ENCODE assay signal across 9 cellular contexts in genomic region chr2:108593547-108594098, GRCh38. TPM values are rescaled to one million over a fixed set of nuclear protein-coding genes. Genes with fewer than 3 reads are reported as not detected.
DNase-seq lines count a peak whose midpoint lies in the region; ATAC-seq and TF ChIP-seq lines count a peak whose summit lies in the region.
"Had no signal": no experiment of that assay in that cellular context is flagged by ENCODE, and none has a peak within 500 bp of the region (broad histone marks: within the 10 kb centered on the region; RNA-seq: fewer than 3 reads in every experiment).

No MANE protein-coding gene starts in this region.

- H3K27ac ChIP-seq in DND-41 (ENCODE audit: low read length) (no peak overlapping the region), breast epithelium (peak overlapping the region; percentile 74 to 88)

- intact Hi-C loops in breast epithelium (cut with DNase I; ENCODE audit: low total_unique reads): no loop called here

- H3K27me3 ChIP-seq in DND-41 (ENCODE audit: insufficient read depth, low read length, poor library complexity) (no peaks in the 10 kb centered on the region), breast epithelium (no peaks in the 10 kb centered on the region)

- H3K9ac ChIP-seq in DND-41 (ENCODE audit: low read depth, low read length): no peak overlapping the region

- 0 out of 3 replicates have a peak, but pooled peaks have one; percentile 42 for ATAC-seq in DND-41 (ENCODE audit: insufficient read depth, low read depth)
- peak; percentile 10 for ATAC-seq in HG03460 (IDR thresholded peaks at IDR 0.05; ENCODE audit: unreplicated experiment)

- H3K9me3 ChIP-seq in DND-41 (ENCODE audit: insufficient read depth, low read length, severe bottlenecking) (no peaks in the 10 kb centered on the region), breast epithelium (no peaks in the 10 kb centered on the region)

- peaks cover 6% of the 10 kb centered on the region; the same call in 1 of the 2 replicates for H3K79me2 ChIP-seq in DND-41 (ENCODE audit: insufficient read depth, low read length)

- H3K4me3 ChIP-seq in DND-41 (ENCODE audit: low read depth in 1 of 2, low read length in 2 of 2) (no peak overlapping the region), breast epithelium (no peak overlapping the region)

- no peaks in the 10 kb centered on the region for H3K36me3 ChIP-seq in DND-41 (ENCODE audit: insufficient read depth, low read length)
- no peaks in the 10 kb centered on the region for H3K36me3 ChIP-seq in breast epithelium

- no peak overlapping the region for H2AFZ ChIP-seq in DND-41 (ENCODE audit: low read depth, low read length)

- no peaks in the 10 kb centered on the region for H3K4me1 ChIP-seq in DND-41 (ENCODE audit: insufficient read depth, low read length)
- H3K4me1 ChIP-seq in breast epithelium: no peaks in the 10 kb centered on the region

- no peak for TF ChIP-seq POLR2A in breast epithelium (IDR thresholded peaks at IDR 0.05)

- no peak overlapping the region for H3K4me2 ChIP-seq in DND-41 (ENCODE audit: insufficient read depth, low read length)

- TF ChIP-seq CTCF in DND-41 (IDR thresholded peaks at IDR 0.05; ENCODE audit: borderline replicate concordance, extremely low read depth, low read length, poor library complexity, severe bottlenecking): peak; percentile 14
- peak in 2 of 3 donors; percentile 7 to 28 for TF ChIP-seq CTCF in breast epithelium (IDR thresholded peaks at IDR 0.05)

- peaks cover 28% of the 10 kb centered on the region for H4K20me1 ChIP-seq in DND-41 (ENCODE audit: insufficient read depth, low read length)

- DNase-seq in DND-41: no peak
- DNase-seq in breast epithelium (ENCODE audit: low spot score in 2 of 2): no peak
- peak; percentile 84 for DNase-seq in myocyte (ENCODE audit: low read depth)
- DNase-seq in activated CD8-positive, alpha-beta memory T cell treated with anti-CD3 and anti-CD28 coated beads for 24 hours: no peak
- DNase-seq in NCI-H2081 treated with DMSO at 0.1 percent for 48 hours (lab: John Stamatoyannopoulos, UW): no peak
- DNase-seq in ecto neural progenitor cell (ENCODE audit: low spot score): no peak
- DNase-seq in NAMALWA (ENCODE audit: low spot score): no peak
- DNase-seq: naive thymus-derived CD8-positive, alpha-beta T cell had no signal

RNA-seq across cellular contexts. Expression of gene LIMS1, which starts 59.4 kb away (rescaled TPM):
- total RNA-seq in breast epithelium: 100 to 1,000 TPM in 1 of 3 donors, 10 to 100 TPM in 2; 66.5 to 123 (median 93.1) TPM
- total RNA-seq in myocyte: 185 and 201 TPM in 2 replicates
- polyA plus RNA-seq in myocyte (2012): 112 TPM
